Comparison of ENCODE assay signal across 15 cellular contexts in the genomic region with DNA sequence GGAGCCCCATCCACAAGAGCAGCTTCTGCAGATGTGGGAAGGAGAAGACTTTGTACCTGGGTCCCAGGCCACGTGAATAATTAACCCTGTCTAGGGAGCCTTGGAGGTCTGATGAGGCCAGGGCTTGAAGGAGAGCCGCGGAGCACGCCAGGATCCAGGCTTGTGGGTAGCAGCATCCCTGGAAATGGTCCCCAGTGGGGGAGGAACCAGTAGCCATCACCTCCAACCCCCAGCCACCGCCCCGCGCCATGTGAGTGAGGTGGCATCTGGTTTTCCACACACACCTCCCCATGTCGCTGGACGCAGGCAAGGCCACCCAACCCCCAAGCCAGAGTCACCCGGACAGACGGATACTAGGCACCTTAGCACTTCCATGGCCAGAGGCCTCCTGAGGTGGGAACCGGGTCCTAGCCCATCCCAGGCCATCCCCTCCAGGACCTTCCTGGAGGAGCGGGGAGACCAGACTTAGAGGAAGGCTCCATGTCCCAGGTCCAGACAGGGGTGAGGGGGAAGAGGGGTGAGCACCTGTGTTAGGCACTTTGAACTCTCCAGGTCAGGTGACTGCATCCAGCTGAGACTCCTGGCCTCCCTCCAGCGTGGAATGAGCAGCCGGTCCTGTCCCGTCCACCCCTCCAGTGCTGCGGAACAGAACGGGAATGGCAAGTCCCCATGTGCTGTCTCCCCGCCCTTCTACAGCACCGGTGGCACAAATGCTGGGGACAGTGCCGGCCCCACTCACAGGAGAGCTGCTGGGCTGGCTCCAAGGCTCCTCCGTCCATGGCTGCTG. TPM values are rescaled to one million over a fixed set of nuclear protein-coding genes. Genes with fewer than 3 reads are reported as not detected.
DNase-seq lines count a peak whose midpoint lies in the region; ATAC-seq and TF ChIP-seq lines count a peak whose summit lies in the region.
"Had no signal": no experiment of that assay in that cellular context is flagged by ENCODE, and none has a peak within 500 bp of the region (broad histone marks: within the 10 kb centered on the region; RNA-seq: fewer than 3 reads in every experiment).

No MANE protein-coding gene starts in this region.

- no peak overlapping the region for H3K27ac ChIP-seq in IMR-90 (ENCODE audit: insufficient read depth, low read length)
- peak overlapping the region; percentile 27 for H3K27ac ChIP-seq in endodermal cell (ENCODE audit: low read depth, low read length)
- H3K27ac ChIP-seq: SJSA1 had no signal

- TF ChIP-seq CTCF in IMR-90 (conservative IDR thresholded peaks at IDR 0.05; ENCODE audit: low read depth, low read length) = no peak
- no peak for TF ChIP-seq CTCF in endodermal cell (conservative IDR thresholded peaks at IDR 0.05)
- no peak for TF ChIP-seq CTCF in mucosa of descending colon (IDR thresholded peaks at IDR 0.05)
- TF ChIP-seq CTCF in type B pancreatic cell (conservative IDR thresholded peaks at IDR 0.05) = no peak
- TF ChIP-seq CTCF in endothelial cell (IDR thresholded peaks at IDR 0.05; ENCODE audit: unreplicated experiment) = no peak

- no peak overlapping the region for H3K18ac ChIP-seq in IMR-90 (ENCODE audit: low read depth, low read length)

- H3K9me1 ChIP-seq in IMR-90 (ENCODE audit: insufficient read depth, low read length) = no peaks in the 10 kb centered on the region

- peak overlapping the region; percentile 94 for H3K27ac Mint-ChIP-seq in endodermal cell
- peak overlapping the region; percentile 88 for H3K27ac Mint-ChIP-seq in type B pancreatic cell
- H3K27ac Mint-ChIP-seq in activated CD4-positive, alpha-beta T cell treated with anti-CD3 and anti-CD28 coated beads, Interleukin-2, amount 10 ng/mL, durations not matched to agents 7 days and 5 days = no peak overlapping the region
- H3K27ac Mint-ChIP-seq in endothelial cell (ENCODE audit: unreplicated experiment) = no peak overlapping the region
- H3K27ac Mint-ChIP-seq: CD8-positive, alpha-beta T cell; GM23338 had no signal

- no peaks in the 10 kb centered on the region for H3K79me1 ChIP-seq in IMR-90 (ENCODE audit: low read depth in 1 of 2, low read length in 2 of 2)

- H3K9ac ChIP-seq in IMR-90 (ENCODE audit: low read depth, low read length) (no peak overlapping the region), endodermal cell (ENCODE audit: extremely low read depth, low read length, poor library complexity, severe bottlenecking) (peak overlapping the region; percentile 74)

- no peak overlapping the region for H3K56ac ChIP-seq in IMR-90 (ENCODE audit: extremely low read depth, insufficient read depth, low read length)

- no peak overlapping the region for H4K91ac ChIP-seq in IMR-90 (ENCODE audit: insufficient read depth, low read depth, low read length)

- intact Hi-C loops in IMR-90 (cut with micrococcal nuclease) = no loop called here
- intact Hi-C loops in mucosa of descending colon (cut with DNase I, micrococcal nuclease) = no loop called here

- H3K4me1 ChIP-seq in IMR-90 (ENCODE audit: control insufficient read depth, insufficient read depth, low read length) = no peaks in the 10 kb centered on the region
- H3K4me1 ChIP-seq in endodermal cell (ENCODE audit: control insufficient read depth, insufficient read depth, low read length) = peaks cover 27% of the 10 kb centered on the region
- H3K4me1 ChIP-seq in mucosa of descending colon (ENCODE audit: low read depth) = peaks cover 22% of the 10 kb centered on the region
- H3K4me1 ChIP-seq: BE2C, SJSA1 had no signal

- H3K9me3 Mint-ChIP-seq in endodermal cell = no peaks in the 10 kb centered on the region
- no peaks in the 10 kb centered on the region for H3K9me3 Mint-ChIP-seq in type B pancreatic cell
- H3K9me3 Mint-ChIP-seq in activated CD4-positive, alpha-beta T cell treated with anti-CD3 and anti-CD28 coated beads, Interleukin-2, amount 10 ng/mL, durations not matched to agents 7 days and 5 days = no peaks in the 10 kb centered on the region
- no peaks in the 10 kb centered on the region for H3K9me3 Mint-ChIP-seq in endothelial cell (ENCODE audit: unreplicated experiment)
- H3K9me3 Mint-ChIP-seq: CD8-positive, alpha-beta T cell; GM23338 had no signal

- no peak overlapping the region for H3K4me2 ChIP-seq in IMR-90 (ENCODE audit: low read depth, low read length)

- H3K27me3 Mint-ChIP-seq in endodermal cell (ENCODE audit: insufficient read depth) (no peaks in the 10 kb centered on the region), type B pancreatic cell (peaks cover 3% of the 10 kb centered on the region), endothelial cell (ENCODE audit: unreplicated experiment) (peaks cover 7% of the 10 kb centered on the region)
- peaks cover 27% of the 10 kb centered on the region for H3K27me3 Mint-ChIP-seq in activated CD4-positive, alpha-beta T cell treated with anti-CD3 and anti-CD28 coated beads, Interleukin-2, amount 10 ng/mL, durations not matched to agents 7 days and 5 days

- POLR2A ChIA-PET in IMR-90 (lab: Charles Lee; ENCODE audit: unreplicated experiment) = no interaction called here
- POLR2A ChIA-PET in activated CD4-positive, alpha-beta T cell treated with anti-CD3 and anti-CD28 coated beads, Interleukin-2, amount 10 ng/mL, durations not matched to agents 7 days and 5 days (lab: Charles Lee) = no interaction called here

- no peak overlapping the region for H3K4me3 ChIP-seq in IMR-90 (ENCODE audit: insufficient read depth, low read depth, low read length)
- peak overlapping the region; percentile 76 for H3K4me3 ChIP-seq in endodermal cell (ENCODE audit: low read length)
- H3K4me3 ChIP-seq in mucosa of descending colon = no peak overlapping the region
- no peak overlapping the region for H3K4me3 ChIP-seq in MG63
- H3K4me3 ChIP-seq: SJSA1 had no signal

- no peak overlapping the region for H2BK20ac ChIP-seq in IMR-90 (ENCODE audit: low read depth, low read length)

- H2AK9ac ChIP-seq in IMR-90 (replicated peaks; ENCODE audit: low read depth, low read length, poor library complexity) = peak overlapping the region; percentile 35

- no peak overlapping the region for H2AFZ ChIP-seq in IMR-90 (replicated peaks; ENCODE audit: low read length, poor library complexity)
- H2AFZ ChIP-seq: GM23338 had no signal

- 53% methylated on average over 6 of the region's 22 CpGs; no CpG with 5 or more reads in 1 of the 2 experiments for WGBS in IMR-90 (ENCODE audit: extremely low coverage in 2 of 2, insufficient read length in 1 of 2), 2 experiments
- WGBS in endodermal cell (ENCODE audit: insufficient coverage in 1 of 2, insufficient read length in 1 of 2), 2 experiments = 90 to 91% methylated on average over 6 to 22 of the region's 22 CpGs

- no peak overlapping the region for H3K23ac ChIP-seq in IMR-90 (ENCODE audit: low read depth, low read length)

- CTCF ChIA-PET in IMR-90 (lab: Yijun Ruan, JAX) = no interaction called here
- CTCF ChIA-PET in activated CD4-positive, alpha-beta T cell treated with anti-CD3 and anti-CD28 coated beads, Interleukin-2, amount 10 ng/mL, durations not matched to agents 7 days and 5 days (lab: Charles Lee) = interaction anchor here (0.6 kb wide), 1 partner anchor 204 kb away, joined by 4 read pairs; no protein-coding TSS in a partner anchor

- dilution Hi-C loops in IMR-90 (cut with HindIII; ENCODE audit: low sequenced_read_pairs, unreplicated experiment) = no loop called here

- H3K4me3 Mint-ChIP-seq in endodermal cell (peak overlapping the region; percentile 73), type B pancreatic cell (peak overlapping the region; percentile 62), endothelial cell (ENCODE audit: unreplicated experiment) (no peak overlapping the region)
- no peak overlapping the region for H3K4me3 Mint-ChIP-seq in activated CD4-positive, alpha-beta T cell treated with anti-CD3 and anti-CD28 coated beads, Interleukin-2, amount 10 ng/mL, durations not matched to agents 7 days and 5 days
- H3K4me3 Mint-ChIP-seq: CD8-positive, alpha-beta T cell had no signal

- ATAC-seq in IMR-90 (ENCODE audit: low read depth) (no peak), mucosa of descending colon (peak; percentile 33)
- ATAC-seq: CD8-positive, alpha-beta T cell; GM23338 had no signal

- H4K8ac ChIP-seq in IMR-90 (ENCODE audit: low read depth in 2 of 2, low read length in 2 of 2) = no peak overlapping the region

- H4K20me1 ChIP-seq in IMR-90 (ENCODE audit: insufficient read depth, low read length) = no peaks in the 10 kb centered on the region

- H2AK5ac ChIP-seq in IMR-90 (ENCODE audit: low read depth, low read length) = no peak overlapping the region

- H3K9me3 ChIP-seq in IMR-90 (ENCODE audit: control insufficient read depth, insufficient read depth, low read length) (peaks cover 2% of the 10 kb centered on the region; the same call in 1 of the 2 replicates), endodermal cell (ENCODE audit: control insufficient read depth, low read length) (no peaks in the 10 kb centered on the region), mucosa of descending colon (no peaks in the 10 kb centered on the region), MG63 (no peaks in the 10 kb centered on the region)
- H3K9me3 ChIP-seq: BE2C, SJSA1 had no signal

- H3K36me3 Mint-ChIP-seq in endodermal cell (ENCODE audit: low read depth) (peaks cover 24% of the 10 kb centered on the region), type B pancreatic cell (no peaks in the 10 kb centered on the region), endothelial cell (ENCODE audit: low read depth, unreplicated experiment) (peaks cover 11% of the 10 kb centered on the region)
- no peaks in the 10 kb centered on the region for H3K36me3 Mint-ChIP-seq in activated CD4-positive, alpha-beta T cell treated with anti-CD3 and anti-CD28 coated beads, Interleukin-2, amount 10 ng/mL, durations not matched to agents 7 days and 5 days (ENCODE audit: low read depth)
- H3K36me3 Mint-ChIP-seq: CD8-positive, alpha-beta T cell had no signal

- no peak for DNase-seq in IMR-90
- no peak for DNase-seq in endodermal cell
- DNase-seq in mucosa of descending colon = peak in 1 of 3 donors; percentile 64
- DNase-seq in type B pancreatic cell (ENCODE audit: extremely low spot score, unreplicated experiment) = no peak
- DNase-seq in activated CD4-positive, alpha-beta T cell treated with anti-CD3 and anti-CD28 coated beads, Interleukin-2, amount 10 ng/mL, durations not matched to agents 7 days and 5 days = no peak
- DNase-seq in MG63 = no peak
- no peak for DNase-seq in endothelial cell (ENCODE audit: low spot score)
- DNase-seq in NCI-H2227 treated with DMSO at 0.1 percent for 48 hours (lab: John Stamatoyannopoulos, UW) = no peak
- DNase-seq: BE2C; CD8-positive, alpha-beta T cell; GF-D8; Karpas-422; NCI-H2029 treated with DMSO at 0.1 percent for 48 hours had no signal

- no peak overlapping the region for H3K4ac ChIP-seq in IMR-90 (ENCODE audit: low read depth, low read length)

- H3K36me3 ChIP-seq in IMR-90 (ENCODE audit: control insufficient read depth, insufficient read depth, low read length) (no peaks in the 10 kb centered on the region), endodermal cell (ENCODE audit: control insufficient read depth, insufficient read depth, low read length) (no peaks in the 10 kb centered on the region), mucosa of descending colon (ENCODE audit: low read depth) (no peaks in the 10 kb centered on the region), MG63 (no peaks in the 10 kb centered on the region)
- H3K36me3 ChIP-seq: BE2C, SJSA1 had no signal

- H2BK120ac ChIP-seq in IMR-90 (ENCODE audit: low read depth, low read length) = no peak overlapping the region

- no peak for TF ChIP-seq RAD21 in IMR-90 (IDR thresholded peaks at IDR 0.05; ENCODE audit: low read length)

- H3K4me1 Mint-ChIP-seq in endodermal cell = peaks cover 65% of the 10 kb centered on the region
- H3K4me1 Mint-ChIP-seq in type B pancreatic cell (ENCODE audit: unreplicated experiment) = peaks cover 43% of the 10 kb centered on the region
- H3K4me1 Mint-ChIP-seq in activated CD4-positive, alpha-beta T cell treated with anti-CD3 and anti-CD28 coated beads, Interleukin-2, amount 10 ng/mL, durations not matched to agents 7 days and 5 days = no peaks in the 10 kb centered on the region
- peaks cover 19% of the 10 kb centered on the region for H3K4me1 Mint-ChIP-seq in endothelial cell (ENCODE audit: unreplicated experiment)

- BruUV-seq in IMR-90 (replicated peaks; lab: Mats Ljungman, UMichigan) = no TSS peak

- peaks cover 80% of the 10 kb centered on the region for H3K27me3 ChIP-seq in IMR-90 (ENCODE audit: control insufficient read depth, insufficient read depth, low read length)
- H3K27me3 ChIP-seq in endodermal cell (ENCODE audit: control insufficient read depth, insufficient read depth, low read length, poor library complexity, severe bottlenecking) = no peaks in the 10 kb centered on the region
- no peaks in the 10 kb centered on the region for H3K27me3 ChIP-seq in MG63
- H3K27me3 ChIP-seq: BE2C, SJSA1 had no signal

- no peak overlapping the region for H3K14ac ChIP-seq in IMR-90 (replicated peaks; ENCODE audit: low read depth, low read length)

- no peak overlapping the region for H2BK15ac ChIP-seq in IMR-90 (ENCODE audit: low read depth, low read length)

- TF ChIP-seq POLR2A in IMR-90 (IDR thresholded peaks at IDR 0.05; ENCODE audit: low read depth, low read length) = no peak

- no peak overlapping the region for H4K5ac ChIP-seq in IMR-90 (ENCODE audit: low read depth, low read length)

- no peak overlapping the region for H2BK5ac ChIP-seq in IMR-90 (ENCODE audit: low read depth, low read length, poor library complexity, severe bottlenecking)

- in situ Hi-C loops in IMR-90 (cut with MboI; ENCODE audit: low sequenced_read_pairs) = no loop called here

RNA-seq across cellular contexts. Expression of a gene that starts 53.2 kb away (rescaled TPM):
- total RNA-seq in IMR-90 (2012; rRNA removed) = under 0.01 TPM in 2 replicates
- polyA plus RNA-seq in IMR-90 (2012; rRNA removed) = 0.03 TPM in 1 of 2 replicates, not detected in the other
- 0.02 TPM in 2 replicates for polyA plus RNA-seq in IMR-90 (2012; cell fraction: cytosol; rRNA removed)
- 0.16 TPM in 2 replicates for polyA plus RNA-seq in IMR-90 (2012; cell fraction: nucleus; rRNA removed; ENCODE audit: low replicate concordance)
- 10 to 100 TPM in 1 of 2 donors, 1 to 10 TPM in 1; 8.4 to 16.2 TPM for total RNA-seq in endodermal cell
- 1.7 TPM for polyA plus RNA-seq in endodermal cell (2013, experiment 1 of 2)
- 2.0 TPM for polyA plus RNA-seq in endodermal cell (2013, experiment 2 of 2)
- total RNA-seq in mucosa of descending colon = 10 to 100 TPM in 2 of 3 donors, 1 to 10 TPM in 1; 5.1 to 14.8 (median 10.2) TPM
- 13.7 and 30.3 TPM in 2 replicates for total RNA-seq in type B pancreatic cell (ENCODE audit: low replicate concordance)
- under 1 TPM in 1 of 2 experiments, not detected in 1; 0.07 TPM for total RNA-seq in activated CD4-positive, alpha-beta T cell treated with anti-CD3 and anti-CD28 coated beads, Interleukin-2, amount 10 ng/mL, durations not matched to agents 7 days and 5 days
- 0.76 and 2.2 TPM in 2 replicates for total RNA-seq in MG63 (2014; rRNA removed; shearing (Covaris generic); ENCODE audit: low replicate concordance)
- total RNA-seq in endothelial cell (ENCODE audit: unreplicated experiment) = 9.6 TPM

Comparison
In these comparisons a context has a peak if more than half of its experiments do, and no peak if none do; other contexts are left out.
1. H3K27ac Mint-ChIP-seq: peak in endodermal cell (single experiment) and type B pancreatic cell (single experiment); none in activated CD4-positive, alpha-beta T cell treated with anti-CD3 and anti-CD28 coated beads, Interleukin-2, amount 10 ng/mL, durations not matched to agents 7 days and 5 days (single experiment) and endothelial cell (single experiment).
2. H3K4me3 Mint-ChIP-seq: peak in endodermal cell (single experiment) and type B pancreatic cell (single experiment); none in activated CD4-positive, alpha-beta T cell treated with anti-CD3 and anti-CD28 coated beads, Interleukin-2, amount 10 ng/mL, durations not matched to agents 7 days and 5 days (single experiment) and endothelial cell (single experiment).